ENCODE assay signal across 19 cellular contexts in genomic region chr1:234537236-234537635, GRCh38. TPM values are rescaled to one million over a fixed set of nuclear protein-coding genes. Genes with fewer than 3 reads are reported as not detected.
DNase-seq lines count a peak whose midpoint lies in the region; ATAC-seq, FAIRE-seq and TF ChIP-seq lines count a peak whose summit lies in the region.
"Had no signal": no experiment of that assay in that cellular context is flagged by ENCODE, and none has a peak within 500 bp of the region (broad histone marks: within the 10 kb centered on the region; RNA-seq: fewer than 3 reads in every experiment).

No MANE protein-coding gene starts in this region.

- intact Hi-C loops in right lobe of liver (cut with DNase I): loop anchor here in 1 of 2 donors (10.0 kb wide), 1 partner anchor 438 kb away; no protein-coding TSS in a partner anchor

- H3K27ac ChIP-seq in right lobe of liver: peak overlapping the region; percentile 90 to 99 (median 98)
- H3K27ac ChIP-seq in small intestine (ENCODE audit: low read depth in 1 of 2, low read length in 1 of 2): peak overlapping the region; percentile 17 to 95
- H3K27ac ChIP-seq: neural progenitor cell had no signal

- H3K4me3 Mint-ChIP-seq in stimulated activated naive CD8-positive, alpha-beta T cell treated with anti-CD3 and anti-CD28 coated beads, Interleukin-15, amount 100 ng/mL, for 72 hours: no peak overlapping the region
- H3K4me3 Mint-ChIP-seq: activated naive CD8-positive, alpha-beta T cell treated with anti-CD3 and anti-CD28 coated beads, Interleukin-2, amount 50 U/mL, for 24 hours; neural progenitor cell had no signal

- FAIRE-seq in small intestine (lab: Jason Lieb, UNC): no peak
- FAIRE-seq: colon had no signal

- TF ChIP-seq CTCF in right lobe of liver (IDR thresholded peaks at IDR 0.05): no peak

- no peak for TF ChIP-seq POLR2A in right lobe of liver (IDR thresholded peaks at IDR 0.05)

- H3K4me3 ChIP-seq in right lobe of liver: no peak overlapping the region
- no peak overlapping the region for H3K4me3 ChIP-seq in small intestine (ENCODE audit: low read depth in 1 of 2, low read length in 2 of 2)
- H3K4me3 ChIP-seq: neural progenitor cell, smooth muscle cell had no signal

- H3K9me3 ChIP-seq in right lobe of liver: no peaks in the 10 kb centered on the region
- H3K9me3 ChIP-seq in small intestine (ENCODE audit: control insufficient read depth, low read depth): no peaks in the 10 kb centered on the region

- no peak for DNase-seq in stimulated activated naive CD8-positive, alpha-beta T cell treated with anti-CD3 and anti-CD28 coated beads, Interleukin-15, amount 100 ng/mL, for 72 hours
- DNase-seq in stimulated activated naive CD8-positive, alpha-beta T cell treated with anti-CD3 and anti-CD28 coated beads, Interleukin-15, Interleukin-2, amounts not matched to agents 100 U/mL and 50 U/mL, for 24 hours: no peak
- DNase-seq in right lobe of liver (no peak), small intestine (no peak), ACHN (no peak)
- DNase-seq: activated CD4-positive, alpha-beta T cell treated with anti-CD3 and anti-CD28 coated beads for 4 hours; activated naive CD8-positive, alpha-beta T cell treated with anti-CD3 and anti-CD28 coated beads, Interleukin-2, amount 50 U/mL, for 24 hours; Calu3; GDM1; hippocampal formation; NCI-H1417 treated with DMSO at 0.1 percent for 48 hours; stimulated activated naive CD4-positive, alpha-beta T cell treated with Interleukin-2 at 50 U/mL for 16 hours had no signal

- H3K4me1 ChIP-seq in right lobe of liver (peaks cover 4 to 68% (median 45%) of the 10 kb centered on the region in 4 donors), small intestine (ENCODE audit: control insufficient read depth in 2 of 2, insufficient read depth in 1 of 2, low read depth in 1 of 2, low read length in 1 of 2) (peaks cover 6 to 11% of the 10 kb centered on the region in 2 donors)

- in situ Hi-C loops in ACHN (cut with HindIII; ENCODE audit: low pct_ligation_motif_present, low pct_unique_long_range_greater_than_20kb, low sequenced_read_pairs): no loop called here

- 75% methylated on average over 5 of the region's 5 CpGs for WGBS in right lobe of liver (ENCODE audit: insufficient coverage, low coverage, low lambda C conversion rate, missing lambda C conversion rate)
- 62 to 73% (median 70%) methylated on average over 5 of the region's 5 CpGs for WGBS in small intestine, 3 donors

- peak overlapping the region; percentile 13 to 15 for H3K27ac Mint-ChIP-seq in stimulated activated naive CD8-positive, alpha-beta T cell treated with anti-CD3 and anti-CD28 coated beads, Interleukin-15, amount 100 ng/mL, for 72 hours
- H3K27ac Mint-ChIP-seq: activated naive CD8-positive, alpha-beta T cell treated with anti-CD3 and anti-CD28 coated beads, Interleukin-2, amount 50 U/mL, for 24 hours had no signal

- H3K27me3 ChIP-seq in right lobe of liver (no peaks in the 10 kb centered on the region), small intestine (ENCODE audit: control insufficient read depth in 2 of 2, insufficient read depth in 2 of 2, low read length in 2 of 2) (no peaks in the 10 kb centered on the region)
- H3K27me3 ChIP-seq: neural progenitor cell had no signal

- H3K9me3 Mint-ChIP-seq in stimulated activated naive CD8-positive, alpha-beta T cell treated with anti-CD3 and anti-CD28 coated beads, Interleukin-15, amount 100 ng/mL, for 72 hours: no peaks in the 10 kb centered on the region
- H3K9me3 Mint-ChIP-seq: activated naive CD8-positive, alpha-beta T cell treated with anti-CD3 and anti-CD28 coated beads, Interleukin-2, amount 50 U/mL, for 24 hours; neural progenitor cell had no signal

- no peak for ATAC-seq in stimulated activated naive CD8-positive, alpha-beta T cell treated with anti-CD3 and anti-CD28 coated beads, Interleukin-15, amount 100 ng/mL, for 72 hours
- no peak for ATAC-seq in stimulated activated naive CD8-positive, alpha-beta T cell treated with anti-CD3 and anti-CD28 coated beads, Interleukin-15, Interleukin-2, amounts not matched to agents 100 U/mL and 50 U/mL, for 24 hours
- ATAC-seq in right lobe of liver (no peak), GM19395 (IDR thresholded peaks at IDR 0.05; ENCODE audit: unreplicated experiment) (no peak), HG03565 (IDR thresholded peaks at IDR 0.05; ENCODE audit: unreplicated experiment) (no peak), HG02852 (IDR thresholded peaks at IDR 0.05; ENCODE audit: unreplicated experiment) (no peak)
- ATAC-seq: activated naive CD8-positive, alpha-beta T cell treated with anti-CD3 and anti-CD28 coated beads, Interleukin-2, amount 50 U/mL, for 24 hours; esophagus mucosa had no signal

- no peaks in the 10 kb centered on the region for H3K36me3 ChIP-seq in right lobe of liver
- no peaks in the 10 kb centered on the region for H3K36me3 ChIP-seq in small intestine (ENCODE audit: control insufficient read depth in 2 of 2, insufficient read depth in 2 of 2, low read length in 2 of 2)
- H3K36me3 ChIP-seq: neural progenitor cell had no signal

- peaks cover 4% of the 10 kb centered on the region for H3K27me3 Mint-ChIP-seq in stimulated activated naive CD8-positive, alpha-beta T cell treated with anti-CD3 and anti-CD28 coated beads, Interleukin-15, amount 100 ng/mL, for 72 hours

- peaks cover 12% of the 10 kb centered on the region for H3K4me1 Mint-ChIP-seq in stimulated activated naive CD8-positive, alpha-beta T cell treated with anti-CD3 and anti-CD28 coated beads, Interleukin-15, amount 100 ng/mL, for 72 hours

RNA-seq across cellular contexts. Expression of gene TARBP1, which starts 58.3 kb away (rescaled TPM):
- total RNA-seq in right lobe of liver: 10 to 100 TPM in 2 of 6 experiments, 1 to 10 TPM in 4; 7.2 to 16.7 (median 8.0) TPM
- 10 to 100 TPM in 2 of 3 donors, 1 to 10 TPM in 1; 8.1 to 23.2 (median 15.7) TPM for polyA plus RNA-seq in small intestine
